In genomic region chrX:78886550-78886949, GRCh38 we compare ENCODE assay signal across 8 cellular contexts. TPM values are rescaled to one million over a fixed set of nuclear protein-coding genes. Genes with fewer than 3 reads are reported as not detected.
DNase-seq lines count a peak whose midpoint lies in the region; ATAC-seq lines count a peak whose summit lies in the region.

No MANE protein-coding gene starts in this region.

- no peak overlapping the region for H3K4me3 Mint-ChIP-seq in activated CD4-positive, alpha-beta T cell treated with anti-CD3 and anti-CD28 coated beads for 36 hours
- no peak overlapping the region for H3K4me3 Mint-ChIP-seq in stimulated activated memory B cell treated with anti-CD40 and anti-IgM and Interleukin-4, amounts not matched to agents 10 μg/mL and 1 μg/mL and 100 μg/mL, for 72 hours

- no peaks in the 10 kb centered on the region for H3K36me3 Mint-ChIP-seq in activated CD4-positive, alpha-beta T cell treated with anti-CD3 and anti-CD28 coated beads for 36 hours (ENCODE audit: low read depth)
- no peaks in the 10 kb centered on the region for H3K36me3 Mint-ChIP-seq in stimulated activated memory B cell treated with anti-CD40 and anti-IgM and Interleukin-4, amounts not matched to agents 10 μg/mL and 1 μg/mL and 100 μg/mL, for 72 hours

- H3K4me1 Mint-ChIP-seq in activated CD4-positive, alpha-beta T cell treated with anti-CD3 and anti-CD28 coated beads for 36 hours = peaks cover 7% of the 10 kb centered on the region
- peaks cover 10% of the 10 kb centered on the region for H3K4me1 Mint-ChIP-seq in stimulated activated memory B cell treated with anti-CD40 and anti-IgM and Interleukin-4, amounts not matched to agents 10 μg/mL and 1 μg/mL and 100 μg/mL, for 72 hours

- H3K9me3 Mint-ChIP-seq in activated CD4-positive, alpha-beta T cell treated with anti-CD3 and anti-CD28 coated beads for 36 hours (ENCODE audit: low read depth) = no peaks in the 10 kb centered on the region
- no peaks in the 10 kb centered on the region for H3K9me3 Mint-ChIP-seq in stimulated activated memory B cell treated with anti-CD40 and anti-IgM and Interleukin-4, amounts not matched to agents 10 μg/mL and 1 μg/mL and 100 μg/mL, for 72 hours

- POLR2A ChIA-PET in activated CD4-positive, alpha-beta T cell treated with anti-CD3 and anti-CD28 coated beads for 36 hours (lab: Charles Lee) = interaction anchor here (0.7 kb wide), 1 partner anchor 266 kb away, joined by 4 read pairs; no protein-coding TSS in a partner anchor

- CTCF ChIA-PET in activated CD4-positive, alpha-beta T cell treated with anti-CD3 and anti-CD28 coated beads for 36 hours (lab: Charles Lee) = interaction anchor here (0.8 to 1.1 kb wide), 2 partner anchors 41 to 59 kb away, joined by 3 to 4 read pairs; partner anchors contain the start of gene P2RY10

- peak; percentile 61 for ATAC-seq in activated CD4-positive, alpha-beta T cell treated with anti-CD3 and anti-CD28 coated beads for 36 hours
- ATAC-seq in esophagus mucosa = peak; percentile 44
- no peak for ATAC-seq in stimulated activated memory B cell treated with anti-CD40 and anti-IgM and Interleukin-4, amounts not matched to agents 10 μg/mL and 1 μg/mL and 100 μg/mL, for 72 hours
- no peak for ATAC-seq in HG02610 (IDR thresholded peaks at IDR 0.05; ENCODE audit: unreplicated experiment)
- no peak for ATAC-seq in GM19324 (IDR thresholded peaks at IDR 0.05; ENCODE audit: low FRiP score, unreplicated experiment)

- DNase-seq in activated CD4-positive, alpha-beta T cell treated with anti-CD3 and anti-CD28 coated beads for 36 hours = no peak
- no peak for DNase-seq in activated CD4-positive, alpha-beta T cell treated with anti-CD3 and anti-CD28 coated beads, Interleukin-2, amount 50 U/mL, for 4 hours
- DNase-seq in M059J (ENCODE audit: low read depth) (peak; percentile 34), NCI-H524 treated with DMSO at 0.1 percent for 48 hours (lab: John Stamatoyannopoulos, UW) (no peak)

- intact Hi-C loops in activated CD4-positive, alpha-beta T cell treated with anti-CD3 and anti-CD28 coated beads for 36 hours (cut with DNase I, micrococcal nuclease) = loop anchor here (1.0 to 10.0 kb wide), 4 partner anchors 196 to 528 kb away; no protein-coding TSS in a partner anchor

- peak overlapping the region; percentile 47 for H3K27ac Mint-ChIP-seq in activated CD4-positive, alpha-beta T cell treated with anti-CD3 and anti-CD28 coated beads for 36 hours
- H3K27ac Mint-ChIP-seq in stimulated activated memory B cell treated with anti-CD40 and anti-IgM and Interleukin-4, amounts not matched to agents 10 μg/mL and 1 μg/mL and 100 μg/mL, for 72 hours = peak overlapping the region; percentile 48

- no peaks in the 10 kb centered on the region for H3K27me3 Mint-ChIP-seq in activated CD4-positive, alpha-beta T cell treated with anti-CD3 and anti-CD28 coated beads for 36 hours
- H3K27me3 Mint-ChIP-seq in stimulated activated memory B cell treated with anti-CD40 and anti-IgM and Interleukin-4, amounts not matched to agents 10 μg/mL and 1 μg/mL and 100 μg/mL, for 72 hours = no peaks in the 10 kb centered on the region

RNA-seq across cellular contexts. Expression of gene P2RY10, which starts 58.6 kb away (rescaled TPM):
- 10 to 100 TPM; 30.4 to 65.7 TPM for total RNA-seq in activated CD4-positive, alpha-beta T cell treated with anti-CD3 and anti-CD28 coated beads for 36 hours
- not detected in 2 replicates for total RNA-seq in M059J (2014; rRNA removed; shearing (Covaris generic))
- total RNA-seq in esophagus mucosa = 0.60 TPM

Comparison
In these comparisons a context has a peak if more than half of its experiments do, and no peak if none do; other contexts are left out.
1. ATAC-seq: peak in activated CD4-positive, alpha-beta T cell treated with anti-CD3 and anti-CD28 coated beads for 36 hours (single experiment) and esophagus mucosa (single experiment); none in stimulated activated memory B cell treated with anti-CD40 and anti-IgM and Interleukin-4, amounts not matched to agents 10 μg/mL and 1 μg/mL and 100 μg/mL, for 72 hours (single experiment), HG02610 (single experiment) and GM19324 (single experiment).
2. RNA of gene P2RY10, which starts 58.6 kb away (total RNA-seq): 30.4 to 65.7 TPM in activated CD4-positive, alpha-beta T cell treated with anti-CD3 and anti-CD28 coated beads for 36 hours; 0.60 TPM in esophagus mucosa (single experiment) and not detected in M059J; every median in the first group is over 10 times any median in the second.